In genomic region chr9:94065535-94065961, GRCh38 we compare ENCODE assay signal across 8 cellular contexts. TPM values are rescaled to one million over a fixed set of nuclear protein-coding genes. Genes with fewer than 3 reads are reported as not detected.
DNase-seq lines count a peak whose midpoint lies in the region; ATAC-seq and TF ChIP-seq lines count a peak whose summit lies in the region.

No MANE protein-coding gene starts in this region.

- peaks cover 0 to 11% (median 11%) of the 10 kb centered on the region in 3 donors for H3K9me3 ChIP-seq in esophagus squamous epithelium

- TF ChIP-seq CTCF in esophagus squamous epithelium (IDR thresholded peaks at IDR 0.05) = peak; percentile 82 to 89 (median 87)

- intact Hi-C loops in esophagus squamous epithelium (cut with DNase I) = loop anchor here (2.0 kb wide), 1 partner anchor 147 kb away; no protein-coding TSS in a partner anchor

- peaks cover 0 to 5% (median 0%) of the 10 kb centered on the region in 3 donors for H3K4me1 ChIP-seq in esophagus squamous epithelium

- H3K27ac Mint-ChIP-seq in natural killer cell treated with Interleukin-12 subunit alpha and Interleukin-12 subunit beta and Interleukin-15 and Interleukin-18, amount 100 ng/mL, for 72 hours = no peak overlapping the region
- H3K27ac Mint-ChIP-seq in stimulated activated memory B cell treated with anti-CD40 and anti-IgM and Interleukin-4, amounts not matched to agents 10 μg/mL and 1 μg/mL and 100 μg/mL, for 72 hours = no peak overlapping the region

- H3K27ac ChIP-seq in esophagus squamous epithelium = peak overlapping the region in 1 of 4 donors; percentile 16

- no peaks in the 10 kb centered on the region for H3K27me3 ChIP-seq in esophagus squamous epithelium

- no peak overlapping the region for H3K4me3 Mint-ChIP-seq in natural killer cell treated with Interleukin-12 subunit alpha and Interleukin-12 subunit beta and Interleukin-15 and Interleukin-18, amount 100 ng/mL, for 72 hours
- no peak overlapping the region for H3K4me3 Mint-ChIP-seq in stimulated activated memory B cell treated with anti-CD40 and anti-IgM and Interleukin-4, amounts not matched to agents 10 μg/mL and 1 μg/mL and 100 μg/mL, for 72 hours

- peaks cover 10% of the 10 kb centered on the region for H3K36me3 Mint-ChIP-seq in natural killer cell treated with Interleukin-12 subunit alpha and Interleukin-12 subunit beta and Interleukin-15 and Interleukin-18, amount 100 ng/mL, for 72 hours
- peaks cover 25% of the 10 kb centered on the region for H3K36me3 Mint-ChIP-seq in stimulated activated memory B cell treated with anti-CD40 and anti-IgM and Interleukin-4, amounts not matched to agents 10 μg/mL and 1 μg/mL and 100 μg/mL, for 72 hours

- H3K4me3 ChIP-seq in esophagus squamous epithelium = no peak overlapping the region

- no peak for TF ChIP-seq POLR2A in esophagus squamous epithelium (IDR thresholded peaks at IDR 0.05)

- H3K4me1 Mint-ChIP-seq in natural killer cell treated with Interleukin-12 subunit alpha and Interleukin-12 subunit beta and Interleukin-15 and Interleukin-18, amount 100 ng/mL, for 72 hours (ENCODE audit: low read depth in 2 of 2) = no peaks in the 10 kb centered on the region
- peaks cover 8% of the 10 kb centered on the region for H3K4me1 Mint-ChIP-seq in stimulated activated memory B cell treated with anti-CD40 and anti-IgM and Interleukin-4, amounts not matched to agents 10 μg/mL and 1 μg/mL and 100 μg/mL, for 72 hours

- in situ Hi-C loops in KBM-7 (cut with MboI; ENCODE audit: low pct_unique_long_range_greater_than_20kb, low sequenced_read_pairs) = loop anchor here (25.0 kb wide), 1 partner anchor 147 kb away; no protein-coding TSS in a partner anchor

- H3K9me3 Mint-ChIP-seq in natural killer cell treated with Interleukin-12 subunit alpha and Interleukin-12 subunit beta and Interleukin-15 and Interleukin-18, amount 100 ng/mL, for 72 hours = peaks cover 3% of the 10 kb centered on the region
- peaks cover 15% of the 10 kb centered on the region for H3K9me3 Mint-ChIP-seq in stimulated activated memory B cell treated with anti-CD40 and anti-IgM and Interleukin-4, amounts not matched to agents 10 μg/mL and 1 μg/mL and 100 μg/mL, for 72 hours

- peak; percentile 58 for DNase-seq in DMS53 treated with DMSO at 0.1 percent for 48 hours (lab: John Stamatoyannopoulos, UW; ENCODE audit: unreplicated experiment)
- peak; percentile 75 for DNase-seq in KBM-7
- DNase-seq in OCI-M2 (lab: John Stamatoyannopoulos, UW; ENCODE audit: unreplicated experiment) = peak; percentile 14
- peak; percentile 62 for DNase-seq in activated T-cell treated with anti-CD3 and anti-CD28 coated beads, Interleukin-2, amount 50 U/mL, for 1 hour
- DNase-seq in esophagus squamous epithelium (lab: John Stamatoyannopoulos, UW) = peak; percentile 5
- peak; percentile 71 for DNase-seq in natural killer cell treated with Interleukin-12 subunit alpha and Interleukin-12 subunit beta and Interleukin-15 and Interleukin-18, amount 100 ng/mL, for 72 hours (ENCODE audit: low spot score)

- 0% methylated on average over 2 of the region's 2 CpGs for WGBS in esophagus squamous epithelium, 2 donors

- H3K27me3 Mint-ChIP-seq in natural killer cell treated with Interleukin-12 subunit alpha and Interleukin-12 subunit beta and Interleukin-15 and Interleukin-18, amount 100 ng/mL, for 72 hours = no peaks in the 10 kb centered on the region
- no peaks in the 10 kb centered on the region for H3K27me3 Mint-ChIP-seq in stimulated activated memory B cell treated with anti-CD40 and anti-IgM and Interleukin-4, amounts not matched to agents 10 μg/mL and 1 μg/mL and 100 μg/mL, for 72 hours

- H3K36me3 ChIP-seq in esophagus squamous epithelium = peaks cover 0 to 6% (median 0%) of the 10 kb centered on the region in 3 donors

- peak; percentile 48 to 61 for ATAC-seq in natural killer cell treated with Interleukin-12 subunit alpha and Interleukin-12 subunit beta and Interleukin-15 and Interleukin-18, amount 100 ng/mL, for 72 hours
- peak; percentile 70 for ATAC-seq in stimulated activated memory B cell treated with anti-CD40 and anti-IgM and Interleukin-4, amounts not matched to agents 10 μg/mL and 1 μg/mL and 100 μg/mL, for 72 hours
- no peak for ATAC-seq in GM19397 (IDR thresholded peaks at IDR 0.05; ENCODE audit: unreplicated experiment)

RNA-seq across cellular contexts. Expression of gene PTPDC1, which starts 18.7 kb away (rescaled TPM):
- 1 to 10 TPM; 2.1 to 8.2 (median 3.3) TPM for total RNA-seq in esophagus squamous epithelium
- total RNA-seq in natural killer cell treated with Interleukin-12 subunit alpha and Interleukin-12 subunit beta and Interleukin-15 and Interleukin-18, amount 100 ng/mL, for 72 hours = 1 to 10 TPM; 5.1 to 6.8 TPM

Comparison
In these comparisons a context has a peak if more than half of its experiments do, and no peak if none do; other contexts are left out.
1. DNase-seq: peak in every context shown above with its lines; median percentile 75 in KBM-7; 71 in natural killer cell treated with Interleukin-12 subunit alpha and Interleukin-12 subunit beta and Interleukin-15 and Interleukin-18, amount 100 ng/mL, for 72 hours; 62 in activated T-cell treated with anti-CD3 and anti-CD28 coated beads, Interleukin-2, amount 50 U/mL, for 1 hour; 58 in DMS53 treated with DMSO at 0.1 percent for 48 hours; 14 in OCI-M2; 5 in esophagus squamous epithelium.